Comparison of ENCODE assay signal across 8 cellular contexts in the genomic region with DNA sequence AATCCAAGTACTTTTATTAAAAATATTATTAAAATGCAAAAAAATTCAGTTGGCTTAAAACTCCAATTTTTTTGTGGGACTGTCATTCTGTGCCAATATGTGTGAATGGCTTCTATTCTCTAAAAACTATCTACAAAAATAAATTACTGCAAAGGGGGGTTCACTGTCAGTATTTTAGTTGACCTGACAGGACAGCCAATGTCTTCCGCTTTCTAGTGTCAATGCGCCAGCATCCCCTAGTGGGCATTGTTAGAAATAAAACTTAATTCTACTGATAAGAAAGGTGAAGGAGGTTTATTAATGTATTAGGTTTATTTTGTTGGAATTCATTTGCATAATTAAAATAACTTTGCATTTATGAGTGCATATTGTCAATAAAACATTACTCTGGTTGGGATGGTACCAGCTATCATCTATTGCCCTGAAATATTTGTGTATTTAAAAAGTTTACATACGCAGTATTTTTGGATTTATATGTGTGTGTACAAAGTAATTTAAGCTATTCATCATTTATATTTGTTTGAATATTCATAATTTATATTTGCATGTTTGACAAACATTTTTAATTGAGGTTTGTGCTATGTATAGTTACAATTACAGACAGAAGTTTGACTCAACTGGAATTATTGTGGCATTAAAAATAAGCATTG.
DNase-seq lines count a peak whose midpoint lies in the region; ATAC-seq and TF ChIP-seq lines count a peak whose summit lies in the region.

No MANE protein-coding gene starts in this region.

- DNase-seq in AG08395 (ENCODE audit: low spot score) = peak; percentile 13
- peak; percentile 61 for DNase-seq in NCI-H128 (lab: John Stamatoyannopoulos, UW; ENCODE audit: unreplicated experiment)
- DNase-seq in activated CD4-positive, alpha-beta memory T cell treated with anti-CD3 and anti-CD28 coated beads, Interleukin-2, amount 10 ng/mL, durations not matched to agents 7 days and 5 days = peak; percentile 19
- DNase-seq in iPS-NIHi7 (ENCODE audit: extremely low spot score) = peak; percentile 26
- DNase-seq in suprapubic skin (ENCODE audit: low spot score in 2 of 2) = no peak
- no peak for DNase-seq in NCI-H524 treated with DMSO at 0.1 percent for 48 hours (lab: John Stamatoyannopoulos, UW)

- no peak for ATAC-seq in HG02571 (IDR thresholded peaks at IDR 0.05; ENCODE audit: unreplicated experiment)

- no peaks in the 10 kb centered on the region for H3K9me3 ChIP-seq in suprapubic skin

- H3K36me3 Mint-ChIP-seq in activated CD4-positive, alpha-beta memory T cell treated with anti-CD3 and anti-CD28 coated beads, Interleukin-2, amount 10 ng/mL, durations not matched to agents 7 days and 5 days (ENCODE audit: low read depth) = no peaks in the 10 kb centered on the region

- H3K27ac Mint-ChIP-seq in activated CD4-positive, alpha-beta memory T cell treated with anti-CD3 and anti-CD28 coated beads, Interleukin-2, amount 10 ng/mL, durations not matched to agents 7 days and 5 days = no peak overlapping the region

- no peak overlapping the region for H3K27ac ChIP-seq in suprapubic skin

- no peak overlapping the region for H3K4me3 ChIP-seq in suprapubic skin

- 55% methylated on average over 3 of the region's 3 CpGs for WGBS in suprapubic skin

- TF ChIP-seq EP300 in suprapubic skin (IDR thresholded peaks at IDR 0.05) = no peak

- no peaks in the 10 kb centered on the region for H3K4me1 Mint-ChIP-seq in activated CD4-positive, alpha-beta memory T cell treated with anti-CD3 and anti-CD28 coated beads, Interleukin-2, amount 10 ng/mL, durations not matched to agents 7 days and 5 days

- peak; percentile 66 for TF ChIP-seq CTCF in GM12874 (IDR thresholded peaks at IDR 0.05; ENCODE audit: insufficient read depth, low read depth, low read length)
- TF ChIP-seq CTCF in suprapubic skin (IDR thresholded peaks at IDR 0.05) = peak; percentile 61 to 64

- H3K27me3 ChIP-seq in suprapubic skin = no peaks in the 10 kb centered on the region

- CTCF ChIA-PET in activated CD4-positive, alpha-beta memory T cell treated with anti-CD3 and anti-CD28 coated beads, Interleukin-2, amount 10 ng/mL, durations not matched to agents 7 days and 5 days (lab: Charles Lee) = interaction anchor here (0.6 to 1.3 kb wide), 3 partner anchors 21 to 190 kb away, joined by 3 to 7 read pairs (median 4); no protein-coding TSS in a partner anchor

- no peaks in the 10 kb centered on the region for H3K36me3 ChIP-seq in suprapubic skin

- H3K27me3 Mint-ChIP-seq in activated CD4-positive, alpha-beta memory T cell treated with anti-CD3 and anti-CD28 coated beads, Interleukin-2, amount 10 ng/mL, durations not matched to agents 7 days and 5 days = no peaks in the 10 kb centered on the region

- TF ChIP-seq POLR2A in suprapubic skin (IDR thresholded peaks at IDR 0.05) = no peak

- POLR2A ChIA-PET in activated CD4-positive, alpha-beta memory T cell treated with anti-CD3 and anti-CD28 coated beads, Interleukin-2, amount 10 ng/mL, durations not matched to agents 7 days and 5 days (lab: Charles Lee) = no interaction called here

- H3K4me3 Mint-ChIP-seq in activated CD4-positive, alpha-beta memory T cell treated with anti-CD3 and anti-CD28 coated beads, Interleukin-2, amount 10 ng/mL, durations not matched to agents 7 days and 5 days = no peak overlapping the region

- H3K4me1 ChIP-seq in suprapubic skin = no peaks in the 10 kb centered on the region

- H3K9me3 Mint-ChIP-seq in activated CD4-positive, alpha-beta memory T cell treated with anti-CD3 and anti-CD28 coated beads, Interleukin-2, amount 10 ng/mL, durations not matched to agents 7 days and 5 days = no peaks in the 10 kb centered on the region

Comparison
In these comparisons a context has a peak if more than half of its experiments do, and no peak if none do; other contexts are left out.
1. DNase-seq: peak in AG08395 (single experiment), NCI-H128 (single experiment), activated CD4-positive, alpha-beta memory T cell treated with anti-CD3 and anti-CD28 coated beads, Interleukin-2, amount 10 ng/mL, durations not matched to agents 7 days and 5 days (single experiment) and iPS-NIHi7 (single experiment); none in suprapubic skin (0 of 2) and NCI-H524 treated with DMSO at 0.1 percent for 48 hours (single experiment).